In the genomic region with DNA sequence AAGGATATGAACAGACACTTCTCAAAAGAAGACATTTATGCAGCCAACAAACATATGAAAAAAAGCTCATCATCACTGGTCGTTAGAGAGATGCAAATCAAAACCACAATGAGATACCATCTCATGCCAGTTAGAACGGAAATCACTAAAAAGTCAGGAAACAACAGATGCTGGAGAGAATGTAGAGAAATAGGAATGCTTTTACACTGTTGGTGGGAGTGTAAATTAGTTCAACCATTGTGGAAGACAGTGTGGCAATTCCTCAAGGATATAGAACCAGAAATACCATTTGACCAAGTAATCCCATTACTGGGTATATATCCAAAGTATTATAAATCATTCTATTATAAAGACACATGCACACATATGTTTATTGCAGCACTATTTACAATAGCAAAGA, we compare ENCODE assay signal across 11 cellular contexts. TPM values are rescaled to one million over a fixed set of nuclear protein-coding genes. Genes with fewer than 3 reads are reported as not detected.
DNase-seq lines count a peak whose midpoint lies in the region.
"Not testable (repeated sequence)": the region's sequence is repeated elsewhere in the genome, so short reads cannot be mapped to it uniquely, and the experiment has no call there.
"Had no signal": no experiment of that assay in that cellular context is flagged by ENCODE, and none has a peak within 500 bp of the region (broad histone marks: within the 10 kb centered on the region; RNA-seq: fewer than 3 reads in every experiment).

No MANE protein-coding gene starts in this region.

- H3K27me3 Mint-ChIP-seq in T-helper 1 cell treated with Interleukin-12 subunit alpha and Interleukin-12 subunit beta and Interleukin-4 antibody, amounts not matched to agents 30 μg/mL and 1 μg/mL, for 36 hours (ENCODE audit: low read depth); activated CD4-positive, alpha-beta T cell treated with anti-CD3 and anti-CD28 coated beads, Interleukin-2, amount 10 ng/mL, durations not matched to agents 7 days and 5 days; activated T-cell treated with anti-CD3 and anti-CD28 coated beads, Interleukin-2, amount 50 U/mL, for 24 hours; activated naive CD4-positive, alpha-beta T cell treated with anti-CD3 and anti-CD28 coated beads, Interleukin-2, amount 10 ng/mL, durations not matched to agents 7 days and 5 days: not testable (repeated sequence)

- not testable (repeated sequence) for H3K36me3 Mint-ChIP-seq in T-helper 1 cell treated with Interleukin-12 subunit alpha and Interleukin-12 subunit beta and Interleukin-4 antibody, amounts not matched to agents 30 μg/mL and 1 μg/mL, for 36 hours (ENCODE audit: low read depth); activated CD4-positive, alpha-beta T cell treated with anti-CD3 and anti-CD28 coated beads, Interleukin-2, amount 10 ng/mL, durations not matched to agents 7 days and 5 days (ENCODE audit: low read depth); activated T-cell treated with anti-CD3 and anti-CD28 coated beads, Interleukin-2, amount 50 U/mL, for 24 hours (ENCODE audit: low read depth); activated naive CD4-positive, alpha-beta T cell treated with anti-CD3 and anti-CD28 coated beads, Interleukin-2, amount 10 ng/mL, durations not matched to agents 7 days and 5 days

- peak overlapping the region; percentile 4 for H3K27ac Mint-ChIP-seq in T-helper 1 cell treated with Interleukin-12 subunit alpha and Interleukin-12 subunit beta and Interleukin-4 antibody, amounts not matched to agents 30 μg/mL and 1 μg/mL, for 36 hours
- peak overlapping the region; percentile 75 for H3K27ac Mint-ChIP-seq in activated CD4-positive, alpha-beta T cell treated with anti-CD3 and anti-CD28 coated beads, Interleukin-2, amount 10 ng/mL, durations not matched to agents 7 days and 5 days
- H3K27ac Mint-ChIP-seq in activated T-cell treated with anti-CD3 and anti-CD28 coated beads, Interleukin-2, amount 50 U/mL, for 24 hours: peak overlapping the region; percentile 15
- H3K27ac Mint-ChIP-seq in activated naive CD4-positive, alpha-beta T cell treated with anti-CD3 and anti-CD28 coated beads, Interleukin-2, amount 10 ng/mL, durations not matched to agents 7 days and 5 days: peak overlapping the region; percentile 11

- not testable (repeated sequence) for H3K9ac ChIP-seq in BLaER1

- H3K27me3 ChIP-seq in BLaER1: not testable (repeated sequence)

- peak overlapping the region; percentile 33 for H3K4me3 Mint-ChIP-seq in T-helper 1 cell treated with Interleukin-12 subunit alpha and Interleukin-12 subunit beta and Interleukin-4 antibody, amounts not matched to agents 30 μg/mL and 1 μg/mL, for 36 hours
- not testable (repeated sequence) for H3K4me3 Mint-ChIP-seq in activated CD4-positive, alpha-beta T cell treated with anti-CD3 and anti-CD28 coated beads, Interleukin-2, amount 10 ng/mL, durations not matched to agents 7 days and 5 days; activated T-cell treated with anti-CD3 and anti-CD28 coated beads, Interleukin-2, amount 50 U/mL, for 24 hours; activated naive CD4-positive, alpha-beta T cell treated with anti-CD3 and anti-CD28 coated beads, Interleukin-2, amount 10 ng/mL, durations not matched to agents 7 days and 5 days

- not testable (repeated sequence) for H3K36me3 ChIP-seq in BLaER1

- H3K4me1 Mint-ChIP-seq in T-helper 1 cell treated with Interleukin-12 subunit alpha and Interleukin-12 subunit beta and Interleukin-4 antibody, amounts not matched to agents 30 μg/mL and 1 μg/mL, for 36 hours (ENCODE audit: low read depth): peaks cover 29% of the 10 kb centered on the region
- H3K4me1 Mint-ChIP-seq in activated CD4-positive, alpha-beta T cell treated with anti-CD3 and anti-CD28 coated beads, Interleukin-2, amount 10 ng/mL, durations not matched to agents 7 days and 5 days: peaks cover 46% of the 10 kb centered on the region
- peaks cover 40% of the 10 kb centered on the region for H3K4me1 Mint-ChIP-seq in activated T-cell treated with anti-CD3 and anti-CD28 coated beads, Interleukin-2, amount 50 U/mL, for 24 hours (ENCODE audit: low read depth)
- peaks cover 52% of the 10 kb centered on the region for H3K4me1 Mint-ChIP-seq in activated naive CD4-positive, alpha-beta T cell treated with anti-CD3 and anti-CD28 coated beads, Interleukin-2, amount 10 ng/mL, durations not matched to agents 7 days and 5 days

- DNase-seq in GF-D8 (lab: John Stamatoyannopoulos, UW): peak; percentile 48
- not testable (repeated sequence) for DNase-seq in activated CD4-positive, alpha-beta T cell treated with anti-CD3 and anti-CD28 coated beads, Interleukin-2, amount 10 ng/mL, durations not matched to agents 7 days and 5 days; activated T-cell treated with anti-CD3 and anti-CD28 coated beads, Interleukin-2, amount 50 U/mL, for 24 hours; activated naive CD4-positive, alpha-beta T cell treated with anti-CD3 and anti-CD28 coated beads, Interleukin-2, amount 10 ng/mL, durations not matched to agents 7 days and 5 days
- DNase-seq in central memory CD4-positive, alpha-beta T cell: peak; percentile 31

- not testable (repeated sequence) for H3K4me3 ChIP-seq in BLaER1

- peaks cover 60% of the 10 kb centered on the region for H3K4me1 ChIP-seq in BLaER1

- CTCF ChIA-PET in activated CD4-positive, alpha-beta T cell treated with anti-CD3 and anti-CD28 coated beads, Interleukin-2, amount 10 ng/mL, durations not matched to agents 7 days and 5 days (lab: Charles Lee): interaction anchor here (0.7 to 1.7 kb wide), 3 partner anchors 12 to 291 kb away, joined by 3 to 5 read pairs (median 3); no protein-coding TSS in a partner anchor
- CTCF ChIA-PET in activated naive CD4-positive, alpha-beta T cell treated with anti-CD3 and anti-CD28 coated beads, Interleukin-2, amount 10 ng/mL, durations not matched to agents 7 days and 5 days (lab: Charles Lee): not testable (repeated sequence)

- H4K20me1 ChIP-seq in BLaER1: not testable (repeated sequence)

- peak overlapping the region; percentile 29 for H3K4me2 ChIP-seq in BLaER1

- H3K9me3 Mint-ChIP-seq in T-helper 1 cell treated with Interleukin-12 subunit alpha and Interleukin-12 subunit beta and Interleukin-4 antibody, amounts not matched to agents 30 μg/mL and 1 μg/mL, for 36 hours; activated CD4-positive, alpha-beta T cell treated with anti-CD3 and anti-CD28 coated beads, Interleukin-2, amount 10 ng/mL, durations not matched to agents 7 days and 5 days; activated T-cell treated with anti-CD3 and anti-CD28 coated beads, Interleukin-2, amount 50 U/mL, for 24 hours; activated naive CD4-positive, alpha-beta T cell treated with anti-CD3 and anti-CD28 coated beads, Interleukin-2, amount 10 ng/mL, durations not matched to agents 7 days and 5 days: not testable (repeated sequence)

- POLR2A ChIA-PET in activated CD4-positive, alpha-beta T cell treated with anti-CD3 and anti-CD28 coated beads, Interleukin-2, amount 10 ng/mL, durations not matched to agents 7 days and 5 days (lab: Charles Lee): not testable (repeated sequence)

- peaks cover 26% of the 10 kb centered on the region for H3K9me3 ChIP-seq in BLaER1

- 0 out of 2 replicates have a peak overlapping the region, but pooled peaks have one; percentile 43 for H3K27ac ChIP-seq in BLaER1

RNA-seq across cellular contexts. Expression of a gene that starts 20.5 kb away (rescaled TPM):
- total RNA-seq in activated CD4-positive, alpha-beta T cell treated with anti-CD3 and anti-CD28 coated beads, Interleukin-2, amount 10 ng/mL, durations not matched to agents 7 days and 5 days: not detected
- total RNA-seq: CD8-positive, alpha-beta T cell; H1; HT-29; IMR-90 had no signal

Comparison
In these comparisons a context has a peak if more than half of its experiments do, and no peak if none do; other contexts are left out.
1. H3K27ac Mint-ChIP-seq: peak in every context shown above with its lines; median percentile 75 in activated CD4-positive, alpha-beta T cell treated with anti-CD3 and anti-CD28 coated beads, Interleukin-2, amount 10 ng/mL, durations not matched to agents 7 days and 5 days; 15 in activated T-cell treated with anti-CD3 and anti-CD28 coated beads, Interleukin-2, amount 50 U/mL, for 24 hours; 11 in activated naive CD4-positive, alpha-beta T cell treated with anti-CD3 and anti-CD28 coated beads, Interleukin-2, amount 10 ng/mL, durations not matched to agents 7 days and 5 days; 4 in T-helper 1 cell treated with Interleukin-12 subunit alpha and Interleukin-12 subunit beta and Interleukin-4 antibody, amounts not matched to agents 30 μg/mL and 1 μg/mL, for 36 hours.